17 cellular contexts compared by ENCODE assay signal in the genomic region with DNA sequence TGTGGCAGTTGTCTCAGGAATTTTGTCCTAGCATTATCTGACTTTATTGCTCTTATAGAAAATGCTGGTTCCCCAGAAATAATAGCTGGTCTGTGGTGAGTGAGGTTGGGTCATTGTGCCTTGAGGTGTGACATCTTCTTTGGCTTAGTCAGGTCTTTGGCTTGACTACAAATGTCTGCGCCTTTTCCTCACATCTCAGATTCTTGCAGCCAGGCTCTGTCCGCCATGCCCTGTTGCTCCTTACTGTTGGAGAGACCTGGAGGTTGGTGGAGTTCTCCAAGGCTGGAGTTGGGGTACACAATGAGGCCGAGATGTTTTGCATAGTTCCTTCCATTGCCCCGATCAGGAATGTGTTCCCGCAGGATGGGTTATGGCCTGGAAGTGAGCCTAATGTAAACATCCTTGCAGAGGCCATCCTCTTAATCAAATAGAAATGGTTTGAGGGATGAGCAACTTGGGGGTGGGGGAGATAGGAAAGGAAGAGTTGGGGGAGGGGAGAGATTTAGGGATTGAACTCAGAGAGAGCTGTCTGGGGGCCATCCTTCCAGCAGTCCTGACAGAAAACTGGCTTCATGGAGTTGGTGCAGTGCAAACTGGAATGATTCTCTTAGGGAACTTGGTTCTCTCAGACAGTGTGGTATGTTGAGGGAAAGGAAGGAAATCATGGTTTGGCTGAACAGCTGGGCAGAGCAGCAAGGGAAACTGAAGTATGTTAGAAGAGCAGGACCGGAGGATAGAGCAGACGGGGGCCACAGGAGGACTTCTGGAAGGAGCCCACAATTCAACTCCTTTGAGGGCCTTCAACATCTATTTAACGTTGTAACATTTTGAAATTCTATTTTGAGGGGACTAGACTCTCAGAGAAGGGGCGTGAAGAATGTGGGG. TPM values are rescaled to one million over a fixed set of nuclear protein-coding genes. Genes with fewer than 3 reads are reported as not detected.
DNase-seq lines count a peak whose midpoint lies in the region; ATAC-seq and TF ChIP-seq lines count a peak whose summit lies in the region.
"Had no signal": no experiment of that assay in that cellular context is flagged by ENCODE, and none has a peak within 500 bp of the region (broad histone marks: within the 10 kb centered on the region; RNA-seq: fewer than 3 reads in every experiment).

No MANE protein-coding gene starts in this region.

- CTCF ChIA-PET in MCF 10A (lab: Yijun Ruan, JAX), result interaction anchor here (0.7 to 1.2 kb wide), 2 partner anchors 16 to 117 kb away, joined by 3 read pairs; no protein-coding TSS in a partner anchor
- CTCF ChIA-PET in mammary epithelial cell (lab: Charles Lee; ENCODE audit: low non-redundant PET), result no interaction called here

- in situ Hi-C loops in mammary epithelial cell (cut with MboI; ENCODE audit: low sequenced_read_pairs in 2 of 2), result no loop called here

- POLR2A ChIA-PET in MCF 10A (lab: Yijun Ruan, JAX), result interaction anchor here (0.9 to 3.6 kb wide), 4 partner anchors 10 to 50 kb away, joined by 3 to 12 read pairs (median 4); no protein-coding TSS in a partner anchor

- H3K27ac Mint-ChIP-seq in MCF 10A (ENCODE audit: low read depth, unreplicated experiment), result peak overlapping the region; percentile 88

- H3K79me2 ChIP-seq in mammary epithelial cell (ENCODE audit: insufficient read depth, low read length), result no peaks in the 10 kb centered on the region

- BruUV-seq in MCF 10A (replicated peaks; lab: Mats Ljungman, UMichigan) (no TSS peak), mammary epithelial cell (replicated peaks; lab: Mats Ljungman, UMichigan) (no TSS peak)

- dilution Hi-C loops in mammary epithelial cell (cut with HindIII; ENCODE audit: low sequenced_read_pairs), result loop anchor here (5.0 kb wide), 1 partner anchor 58 kb away; no protein-coding TSS in a partner anchor

- H3K9me3 ChIP-seq in mammary epithelial cell (replicated peaks; ENCODE audit: insufficient read depth, low read length) (no peaks in the 10 kb centered on the region), gastroesophageal sphincter (no peaks in the 10 kb centered on the region), psoas muscle (no peaks in the 10 kb centered on the region), vagina (no peaks in the 10 kb centered on the region)
- H3K9me3 ChIP-seq: A549 had no signal

- intact Hi-C loops in MCF 10A (cut with micrococcal nuclease), result no loop called here
- intact Hi-C loops in mammary epithelial cell (cut with micrococcal nuclease), result no loop called here
- intact Hi-C loops in psoas muscle (cut with DNase I), result no loop called here
- intact Hi-C loops in vagina (cut with DNase I), result no loop called here

- no peaks in the 10 kb centered on the region for H3K27me3 Mint-ChIP-seq in MCF 10A (ENCODE audit: insufficient read depth, unreplicated experiment)

- H3K4me1 Mint-ChIP-seq in MCF 10A (ENCODE audit: insufficient read depth, unreplicated experiment), result peaks cover 91% of the 10 kb centered on the region

- H2AFZ ChIP-seq in mammary epithelial cell (ENCODE audit: low read depth, low read length), result no peak overlapping the region

- H3K4me2 ChIP-seq in mammary epithelial cell (ENCODE audit: insufficient read depth, low read depth, low read length), result no peak overlapping the region
- H3K4me2 ChIP-seq: A549, KMS-11 had no signal

- no peaks in the 10 kb centered on the region for H4K20me1 ChIP-seq in mammary epithelial cell (ENCODE audit: insufficient read depth, low read length)

- no peaks in the 10 kb centered on the region for H3K9me3 Mint-ChIP-seq in MCF 10A (ENCODE audit: unreplicated experiment)

- H3K27me3 ChIP-seq in mammary epithelial cell (ENCODE audit: insufficient read depth, low read length) (peaks cover 7% of the 10 kb centered on the region), gastroesophageal sphincter (no peaks in the 10 kb centered on the region), psoas muscle (ENCODE audit: insufficient read depth in 3 of 3, low read length in 2 of 3) (no peaks in the 10 kb centered on the region), vagina (no peaks in the 10 kb centered on the region)

- H3K36me3 ChIP-seq in mammary epithelial cell (ENCODE audit: insufficient read depth, low read length) (no peaks in the 10 kb centered on the region), gastroesophageal sphincter (peaks cover 0 to 42% of the 10 kb centered on the region in 2 donors), psoas muscle (ENCODE audit: insufficient read depth in 1 of 2, low read depth in 1 of 2) (peaks cover 0 to 5% of the 10 kb centered on the region in 2 donors), vagina (peaks cover 0 to 14% of the 10 kb centered on the region in 2 donors)

- TF ChIP-seq CTCF in MCF 10A (IDR thresholded peaks at IDR 0.05; ENCODE audit: unreplicated experiment) (no peak), mammary epithelial cell (conservative IDR thresholded peaks at IDR 0.05 in 1 of 2, IDR thresholded peaks at IDR 0.05 in 1 of 2; ENCODE audit: extremely low read depth in 1 of 2, insufficient read depth in 1 of 2, low read depth in 1 of 2, low read length in 2 of 2) (no peak), gastroesophageal sphincter (IDR thresholded peaks at IDR 0.05) (no peak), psoas muscle (IDR thresholded peaks at IDR 0.05) (no peak), vagina (IDR thresholded peaks at IDR 0.05) (no peak)

- TF ChIP-seq EP300 in gastroesophageal sphincter (IDR thresholded peaks at IDR 0.05), result no peak

- TF ChIP-seq POLR2A in gastroesophageal sphincter (IDR thresholded peaks at IDR 0.05) (no peak), vagina (IDR thresholded peaks at IDR 0.05) (no peak)

- H3K4me1 ChIP-seq in mammary epithelial cell (ENCODE audit: insufficient read depth, low read length) (no peaks in the 10 kb centered on the region), gastroesophageal sphincter (peaks cover 52 to 100% (median 55%) of the 10 kb centered on the region in 3 donors), psoas muscle (peaks cover 98% of the 10 kb centered on the region), vagina (peaks cover 87% of the 10 kb centered on the region)
- H3K4me1 ChIP-seq: A549, foreskin keratinocyte had no signal

- H3K27ac ChIP-seq in mammary epithelial cell (ENCODE audit: insufficient read depth, low read depth, low read length), result no peak overlapping the region
- H3K27ac ChIP-seq in gastroesophageal sphincter, result peak overlapping the region; percentile 49 to 71 (median 62)
- peak overlapping the region; percentile 99 for H3K27ac ChIP-seq in psoas muscle
- peak overlapping the region; percentile 53 for H3K27ac ChIP-seq in vagina
- H3K27ac ChIP-seq: A549, foreskin keratinocyte, KMS-11 had no signal

- H3K4me3 Mint-ChIP-seq in MCF 10A (ENCODE audit: unreplicated experiment), result peak overlapping the region; percentile 58

- ATAC-seq in gastroesophageal sphincter (peak; percentile 10), psoas muscle (peak; percentile 18 to 57 (median 36)), HG03565 (IDR thresholded peaks at IDR 0.05; ENCODE audit: unreplicated experiment) (no peak)
- ATAC-seq: A549, foreskin keratinocyte had no signal

- no peak for DNase-seq in MCF 10A (ENCODE audit: unreplicated experiment)
- no peak for DNase-seq in mammary epithelial cell
- no peak for DNase-seq in psoas muscle
- DNase-seq in vagina (ENCODE audit: extremely low spot score in 2 of 2), result no peak
- no peak for DNase-seq in SW480 (ENCODE audit: low spot score)
- DNase-seq in dedifferentiated amniotic fluid mesenchymal stem cell (ENCODE audit: extremely low spot score), result no peak
- DNase-seq: effector CD4-positive, alpha-beta T cell; foreskin keratinocyte; islet precursor cell; NCI-H187 treated with DMSO at 0.1 percent for 48 hours; NCI-H526; RPMI8226 had no signal

- WGBS in mammary epithelial cell (ENCODE audit: low coverage, missing lambda C conversion rate), result 81% methylated on average over 7 of the region's 9 CpGs
- WGBS in gastroesophageal sphincter (ENCODE audit: low coverage in 1 of 2), 2 donors, result 78 to 81% methylated on average over 6 to 7 of the region's 9 CpGs
- WGBS in psoas muscle, 3 donors, result 48 to 73% (median 49%) methylated on average over 9 of the region's 9 CpGs

- peaks cover 97% of the 10 kb centered on the region for H3K36me3 Mint-ChIP-seq in MCF 10A (ENCODE audit: insufficient read depth, unreplicated experiment)

- H3K9ac ChIP-seq in mammary epithelial cell (ENCODE audit: insufficient read depth, low read length), result no peak overlapping the region
- H3K9ac ChIP-seq: KMS-11 had no signal

- H3K4me3 ChIP-seq in mammary epithelial cell (replicated peaks in 1 of 3; ENCODE audit: insufficient read depth in 1 of 3, low read depth in 2 of 3, low read length in 3 of 3) (no peak overlapping the region), gastroesophageal sphincter (no peak overlapping the region), psoas muscle (peak overlapping the region; percentile 40), vagina (no peak overlapping the region)
- H3K4me3 ChIP-seq: A549 had no signal

RNA-seq across cellular contexts. Expression of gene ZBTB16, which starts 49.9 kb away (rescaled TPM):
- total RNA-seq in MCF 10A (2022) (70.4 and 75.3 TPM in 2 replicates), mammary epithelial cell (10 to 100 TPM in 1 of 2 donors, 1 to 10 TPM in 1; 1.6 to 20.2 TPM), gastroesophageal sphincter (100 to 1,000 TPM; 153 to 284 (median 232) TPM), psoas muscle (100 to 1,000 TPM in 3 of 4 donors, 10 to 100 TPM in 1; 11.7 to 299 (median 183) TPM), vagina (243 TPM)
- polyA plus RNA-seq in mammary epithelial cell (0.48 TPM), psoas muscle (10 to 100 TPM; 12.0 to 89.8 (median 45.2) TPM)
- polyA minus RNA-seq in mammary epithelial cell, result 1.7 TPM
- total RNA-seq: foreskin keratinocyte, H4 had no signal
- polyA plus RNA-seq: A549, foreskin keratinocyte had no signal
